In genomic region chr14:74478996-74479635, GRCh38 we compare ENCODE assay signal across 9 cellular contexts. TPM values are rescaled to one million over a fixed set of nuclear protein-coding genes. Genes with fewer than 3 reads are reported as not detected.
A peak's percentile ranks its signal among the peaks of the same experiment; 100 is the strongest.
DNase-seq lines count a peak whose midpoint lies in the region; ATAC-seq and TF ChIP-seq lines count a peak whose summit lies in the region.
"Had no signal": no experiment of that assay in that cellular context is flagged by ENCODE, and none has a peak within 500 bp of the region (broad histone marks: within the 10 kb centered on the region; RNA-seq: fewer than 3 reads in every experiment).

No MANE protein-coding gene starts in this region.

- H3K9me3 ChIP-seq in Panc1 (ENCODE audit: control insufficient read depth, insufficient read depth, low read depth, low read length) (no peaks in the 10 kb centered on the region), tibial nerve (no peaks in the 10 kb centered on the region)

- TF ChIP-seq POLR2A in tibial nerve (IDR thresholded peaks at IDR 0.05), result no peak

- intact Hi-C loops in Panc1 (cut with micrococcal nuclease; ENCODE audit: unreplicated experiment), result loop anchor here (1.0 kb wide), 1 partner anchor 117 kb away; no protein-coding TSS in a partner anchor

- in situ Hi-C loops in Panc1 (cut with HindIII; ENCODE audit: low pct_unique_long_range_greater_than_20kb, low sequenced_read_pairs), result no loop called here

- H3K27me3 ChIP-seq in Panc1 (ENCODE audit: control insufficient read depth, insufficient read depth, low read length) (no peaks in the 10 kb centered on the region), tibial nerve (no peaks in the 10 kb centered on the region)

- CTCF ChIA-PET in Panc1 (lab: Charles Lee), result no interaction called here
- CTCF ChIA-PET in activated CD4-positive, alpha-beta T cell treated with anti-CD3 and anti-CD28 coated beads, Interleukin-2, amount 10 ng/mL, durations not matched to agents 7 days and 5 days (lab: Charles Lee), result interaction anchor here (1.8 kb wide), 1 partner anchor 11 kb away, joined by 3 read pairs; no protein-coding TSS in a partner anchor

- ATAC-seq in Panc1 (peak; percentile 80), HG03342 (IDR thresholded peaks at IDR 0.05; ENCODE audit: unreplicated experiment) (no peak)

- no peak for TF ChIP-seq EP300 in tibial nerve (IDR thresholded peaks at IDR 0.05)

- no peaks in the 10 kb centered on the region for H3K4me1 Mint-ChIP-seq in activated CD4-positive, alpha-beta T cell treated with anti-CD3 and anti-CD28 coated beads, Interleukin-2, amount 10 ng/mL, durations not matched to agents 7 days and 5 days

- no peaks in the 10 kb centered on the region for H3K9me3 Mint-ChIP-seq in activated CD4-positive, alpha-beta T cell treated with anti-CD3 and anti-CD28 coated beads, Interleukin-2, amount 10 ng/mL, durations not matched to agents 7 days and 5 days

- no peak overlapping the region for H3K27ac Mint-ChIP-seq in activated CD4-positive, alpha-beta T cell treated with anti-CD3 and anti-CD28 coated beads, Interleukin-2, amount 10 ng/mL, durations not matched to agents 7 days and 5 days

- H3K27me3 Mint-ChIP-seq in activated CD4-positive, alpha-beta T cell treated with anti-CD3 and anti-CD28 coated beads, Interleukin-2, amount 10 ng/mL, durations not matched to agents 7 days and 5 days, result no peaks in the 10 kb centered on the region

- WGBS in tibial nerve, 2 donors, result 93 to 100% methylated on average over 2 of the region's 2 CpGs

- TF ChIP-seq CTCF in Panc1 (IDR thresholded peaks at IDR 0.05) (peak; percentile 81), tibial nerve (IDR thresholded peaks at IDR 0.05) (peak; percentile 28 to 76 (median 42))

- H3K36me3 Mint-ChIP-seq in activated CD4-positive, alpha-beta T cell treated with anti-CD3 and anti-CD28 coated beads, Interleukin-2, amount 10 ng/mL, durations not matched to agents 7 days and 5 days (ENCODE audit: low read depth), result peaks cover 5% of the 10 kb centered on the region

- no TSS peak for BruUV-seq in Panc1 (replicated peaks; lab: Mats Ljungman, UMichigan)

- H3K27ac ChIP-seq in Panc1 (ENCODE audit: low read length) (no peak overlapping the region), tibial nerve (no peak overlapping the region)

- POLR2A ChIA-PET in Panc1 (lab: Charles Lee), result no interaction called here
- POLR2A ChIA-PET in activated CD4-positive, alpha-beta T cell treated with anti-CD3 and anti-CD28 coated beads, Interleukin-2, amount 10 ng/mL, durations not matched to agents 7 days and 5 days (lab: Charles Lee), result no interaction called here

- H3K36me3 ChIP-seq in Panc1 (ENCODE audit: control insufficient read depth, insufficient read depth, low read length), result no peaks in the 10 kb centered on the region
- H3K36me3 ChIP-seq in tibial nerve, result peaks cover 0 to 90% (median 3%) of the 10 kb centered on the region in 3 donors

- H3K4me3 ChIP-seq in Panc1 (ENCODE audit: low read depth in 2 of 2, low read length in 2 of 2), result no peak overlapping the region
- no peak overlapping the region for H3K4me3 ChIP-seq in tibial nerve

- H3K4me3 Mint-ChIP-seq in activated CD4-positive, alpha-beta T cell treated with anti-CD3 and anti-CD28 coated beads, Interleukin-2, amount 10 ng/mL, durations not matched to agents 7 days and 5 days, result no peak overlapping the region

- peak; percentile 55 for DNase-seq in NCI-H510A treated with DMSO at 0.1 percent for 48 hours (lab: John Stamatoyannopoulos, UW)
- no peak for DNase-seq in NCI-H510A (lab: John Stamatoyannopoulos, UW)
- no peak for DNase-seq in Panc1 (ENCODE audit: low read depth, low spot score)
- DNase-seq in glomerular endothelial cell (ENCODE audit: extremely low read depth, low read depth, low spot score), result peak; percentile 48
- DNase-seq in tibial nerve (ENCODE audit: low spot score in 2 of 2), result no peak
- DNase-seq in mesenteric fat pad (ENCODE audit: low spot score), result no peak
- DNase-seq in activated CD4-positive, alpha-beta T cell treated with anti-CD3 and anti-CD28 coated beads, Interleukin-2, amount 10 ng/mL, durations not matched to agents 7 days and 5 days, result no peak

- H3K4me1 ChIP-seq in Panc1 (ENCODE audit: control insufficient read depth, insufficient read depth, low read length) (no peaks in the 10 kb centered on the region), tibial nerve (no peaks in the 10 kb centered on the region)

RNA-seq across cellular contexts. Expression of gene NPC2, which starts 14.0 kb away (rescaled TPM):
- 141 TPM for total RNA-seq in Panc1 (2021; ENCODE audit: unreplicated experiment)
- polyA plus RNA-seq in Panc1 (2012; ENCODE audit: insufficient read length), result 191 TPM
- 615 and 804 TPM in 2 replicates for total RNA-seq in glomerular endothelial cell
- total RNA-seq in tibial nerve, result 100 to 1,000 TPM; 225 to 510 (median 340) TPM
- total RNA-seq in mesenteric fat pad, result 290 TPM
- total RNA-seq in activated CD4-positive, alpha-beta T cell treated with anti-CD3 and anti-CD28 coated beads, Interleukin-2, amount 10 ng/mL, durations not matched to agents 7 days and 5 days, result 10 to 100 TPM; 54.1 to 74.1 TPM

RNA-seq across cellular contexts. Expression of gene ISCA2, which starts 14.4 kb away (rescaled TPM):
- total RNA-seq in Panc1 (2021; ENCODE audit: unreplicated experiment) (26.1 TPM), glomerular endothelial cell (10.7 and 11.1 TPM in 2 replicates), tibial nerve (10 to 100 TPM in 3 of 4 donors, 1 to 10 TPM in 1; 7.3 to 14.9 (median 12.4) TPM), mesenteric fat pad (17.8 TPM)
- 23.0 TPM for polyA plus RNA-seq in Panc1 (2012; ENCODE audit: insufficient read length)
- 10 to 100 TPM; 30.1 to 30.4 TPM for total RNA-seq in activated CD4-positive, alpha-beta T cell treated with anti-CD3 and anti-CD28 coated beads, Interleukin-2, amount 10 ng/mL, durations not matched to agents 7 days and 5 days

RNA-seq across cellular contexts. Expression of gene SYNDIG1L, which starts 53.1 kb away (rescaled TPM):
- total RNA-seq in Panc1 (2021; ENCODE audit: unreplicated experiment), result not detected
- not detected for polyA plus RNA-seq in Panc1 (2012; ENCODE audit: insufficient read length)
- not detected in 2 replicates for total RNA-seq in glomerular endothelial cell
- not detected for total RNA-seq in tibial nerve
- total RNA-seq in mesenteric fat pad, result not detected
- total RNA-seq in activated CD4-positive, alpha-beta T cell treated with anti-CD3 and anti-CD28 coated beads, Interleukin-2, amount 10 ng/mL, durations not matched to agents 7 days and 5 days, result not detected
- total RNA-seq: T-helper 1 cell treated with Interleukin-12 subunit alpha and Interleukin-12 subunit beta and Interleukin-4 antibody, amounts not matched to agents 30 ng/mL and 1 ng/mL, for 36 hours had no signal

Comparison
In these comparisons a context has a peak if more than half of its experiments do, and no peak if none do; other contexts are left out.
1. DNase-seq: peak in NCI-H510A treated with DMSO at 0.1 percent for 48 hours (single experiment) and glomerular endothelial cell (single experiment); none in NCI-H510A (single experiment), Panc1 (single experiment), tibial nerve (0 of 2), mesenteric fat pad (single experiment) and activated CD4-positive, alpha-beta T cell treated with anti-CD3 and anti-CD28 coated beads, Interleukin-2, amount 10 ng/mL, durations not matched to agents 7 days and 5 days (single experiment).